8 cellular contexts compared by ENCODE assay signal in genomic region chr7:90211391-90212148, GRCh38. TPM values are rescaled to one million over a fixed set of nuclear protein-coding genes. Genes with fewer than 3 reads are reported as not detected.
DNase-seq lines count a peak whose midpoint lies in the region; ATAC-seq and TF ChIP-seq lines count a peak whose summit lies in the region.

Gene STEAP2 (plus strand): TSS chr7:90211740. CDS start chr7:90225083, 13,343 bp downstream.

- H3K4me3 Mint-ChIP-seq in activated CD4-positive, alpha-beta memory T cell treated with anti-CD3 and anti-CD28 coated beads, Interleukin-2, amount 10 ng/mL, durations not matched to agents 7 days and 5 days, result peak within 1 kb of the TSS; percentile 13

- H3K27me3 Mint-ChIP-seq in activated CD4-positive, alpha-beta memory T cell treated with anti-CD3 and anti-CD28 coated beads, Interleukin-2, amount 10 ng/mL, durations not matched to agents 7 days and 5 days, result peaks cover 35% of the 10 kb centered on the region

- TF ChIP-seq CTCF in GM13977 (IDR thresholded peaks at IDR 0.05; ENCODE audit: extremely low read depth, insufficient read depth, missing control alignments) (peak; percentile 52), esophagus squamous epithelium (IDR thresholded peaks at IDR 0.05) (peak in 5 of 6 experiments; percentile 55 to 77 (median 64)), stomach (IDR thresholded peaks at IDR 0.05) (peak in 5 of 7 experiments; percentile 58 to 81 (median 70))

- no peaks in the 10 kb centered on the region for H3K36me3 ChIP-seq in esophagus squamous epithelium
- no peaks in the 10 kb centered on the region for H3K36me3 ChIP-seq in stomach

- peaks cover 5 to 37% (median 7%) of the 10 kb centered on the region in 3 donors for H3K4me1 ChIP-seq in esophagus squamous epithelium
- peaks cover 4 to 36% (median 14%) of the 10 kb centered on the region in 4 donors for H3K4me1 ChIP-seq in stomach

- intact Hi-C loops in esophagus squamous epithelium (cut with DNase I) (no loop called here), stomach (cut with DNase I; ENCODE audit: low total_unique reads) (no loop called here)

- no peak for TF ChIP-seq EP300 in stomach (IDR thresholded peaks at IDR 0.05)

- peak in 2 of 4 donors; percentile 69 to 72 for TF ChIP-seq POLR2A in esophagus squamous epithelium (IDR thresholded peaks at IDR 0.05)
- TF ChIP-seq POLR2A in stomach (IDR thresholded peaks at IDR 0.05), result peak in 1 of 4 donors; percentile 74

- in situ Hi-C loops in GM13977 (cut with MboI; ENCODE audit: low pct_unique_long_range_greater_than_20kb, low sequenced_read_pairs, unreplicated experiment), result no loop called here

- H3K27ac ChIP-seq in esophagus squamous epithelium (peak within 1 kb of the TSS; percentile 81 to 93 (median 84)), stomach (peak within 1 kb of the TSS; percentile 81 to 90 (median 87))

- H3K9me3 Mint-ChIP-seq in activated CD4-positive, alpha-beta memory T cell treated with anti-CD3 and anti-CD28 coated beads, Interleukin-2, amount 10 ng/mL, durations not matched to agents 7 days and 5 days, result no peaks in the 10 kb centered on the region

- H3K9me3 ChIP-seq in esophagus squamous epithelium (no peaks in the 10 kb centered on the region), stomach (no peaks in the 10 kb centered on the region)

- H3K36me3 Mint-ChIP-seq in activated CD4-positive, alpha-beta memory T cell treated with anti-CD3 and anti-CD28 coated beads, Interleukin-2, amount 10 ng/mL, durations not matched to agents 7 days and 5 days (ENCODE audit: low read depth), result no peaks in the 10 kb centered on the region

- peak; percentile 80 for ATAC-seq in HG02852 (IDR thresholded peaks at IDR 0.05; ENCODE audit: unreplicated experiment)

- no peak within 1 kb of the TSS for H3K27ac Mint-ChIP-seq in activated CD4-positive, alpha-beta memory T cell treated with anti-CD3 and anti-CD28 coated beads, Interleukin-2, amount 10 ng/mL, durations not matched to agents 7 days and 5 days

- peaks cover 5% of the 10 kb centered on the region for H3K4me1 Mint-ChIP-seq in activated CD4-positive, alpha-beta memory T cell treated with anti-CD3 and anti-CD28 coated beads, Interleukin-2, amount 10 ng/mL, durations not matched to agents 7 days and 5 days

- POLR2A ChIA-PET in activated CD4-positive, alpha-beta memory T cell treated with anti-CD3 and anti-CD28 coated beads, Interleukin-2, amount 10 ng/mL, durations not matched to agents 7 days and 5 days (lab: Charles Lee), result interaction anchor here (0.9 kb wide), 1 partner anchor 31 kb away, joined by 3 read pairs; no protein-coding TSS in a partner anchor

- peak within 1 kb of the TSS; percentile 54 to 81 (median 72) for H3K4me3 ChIP-seq in esophagus squamous epithelium
- H3K4me3 ChIP-seq in stomach, result peak within 1 kb of the TSS; percentile 67 to 73 (median 68)

- CTCF ChIA-PET in activated CD4-positive, alpha-beta memory T cell treated with anti-CD3 and anti-CD28 coated beads, Interleukin-2, amount 10 ng/mL, durations not matched to agents 7 days and 5 days (lab: Charles Lee), result interaction anchor here (0.8 to 1.6 kb wide), 4 partner anchors 13 to 216 kb away, joined by 3 to 4 read pairs (median 4); no protein-coding TSS in a partner anchor

- 0% methylated on average over 21 of the region's 73 CpGs for WGBS in esophagus squamous epithelium, 2 donors
- 1 to 3% (median 1%) methylated on average over 36 to 73 of the region's 73 CpGs for WGBS in stomach, 5 donors

- peak; percentile 71 for DNase-seq in A172 (ENCODE audit: low spot score)
- peak; percentile 65 for DNase-seq in GM13977 (ENCODE audit: low spot score)
- DNase-seq in NCI-H187 treated with DMSO at 0.1 percent for 48 hours (lab: John Stamatoyannopoulos, UW), result peak; percentile 16
- peak; percentile 18 for DNase-seq in activated CD4-positive, alpha-beta memory T cell treated with anti-CD3 and anti-CD28 coated beads, Interleukin-2, amount 10 ng/mL, durations not matched to agents 7 days and 5 days
- peak; percentile 20 for DNase-seq in esophagus squamous epithelium (lab: John Stamatoyannopoulos, UW)
- DNase-seq in mucosa of gallbladder (ENCODE audit: low spot score), result peak; percentile 88
- DNase-seq in stomach, result peak; percentile 90

- peaks cover 0 to 17% (median 0%) of the 10 kb centered on the region in 4 donors for H3K27me3 ChIP-seq in esophagus squamous epithelium
- H3K27me3 ChIP-seq in stomach, result peaks cover 0 to 18% (median 8%) of the 10 kb centered on the region in 3 donors

RNA-seq across cellular contexts. Expression of gene STEAP2, which starts in this region (rescaled TPM):
- 2.5 and 18.5 TPM in 2 replicates for total RNA-seq in A172 (2014; rRNA removed; shearing (Covaris generic))
- total RNA-seq in activated CD4-positive, alpha-beta memory T cell treated with anti-CD3 and anti-CD28 coated beads, Interleukin-2, amount 10 ng/mL, durations not matched to agents 7 days and 5 days, result under 1 TPM in 1 of 2 experiments, not detected in 1; 0.05 TPM
- total RNA-seq in esophagus squamous epithelium, result 10 to 100 TPM in 1 of 4 donors, 1 to 10 TPM in 3; 3.1 to 15.4 (median 7.0) TPM
- 29.9 TPM for total RNA-seq in mucosa of gallbladder
- 10 to 100 TPM in 3 of 5 donors, 1 to 10 TPM in 2; 7.8 to 52.7 (median 17.5) TPM for total RNA-seq in stomach
- 1 to 10 TPM in 2 of 3 donors, under 1 TPM in 1; 0.92 to 9.2 (median 2.0) TPM for polyA plus RNA-seq in stomach

Comparison
In these comparisons a context has a peak if more than half of its experiments do, and no peak if none do; other contexts are left out.
1. Peak in every context shown above with its lines: DNase-seq, ATAC-seq, H3K4me3 ChIP-seq and H3K27ac ChIP-seq.
2. Peak in DNase-seq in activated CD4-positive, alpha-beta memory T cell treated with anti-CD3 and anti-CD28 coated beads, Interleukin-2, amount 10 ng/mL, durations not matched to agents 7 days and 5 days; RNA of the gene not detected or under 1 TPM.
3. DNase-seq: peak in every context shown above with its lines; median percentile 90 in stomach; 88 in mucosa of gallbladder; 71 in A172; 65 in GM13977; 20 in esophagus squamous epithelium; 18 in activated CD4-positive, alpha-beta memory T cell treated with anti-CD3 and anti-CD28 coated beads, Interleukin-2, amount 10 ng/mL, durations not matched to agents 7 days and 5 days; 16 in NCI-H187 treated with DMSO at 0.1 percent for 48 hours.